Comparison of ENCODE assay signal across 17 cellular contexts in genomic region chr1:156004843-156005593, GRCh38. TPM values are rescaled to one million over a fixed set of nuclear protein-coding genes. Genes with fewer than 3 reads are reported as not detected.
DNase-seq lines count a peak whose midpoint lies in the region; ATAC-seq and TF ChIP-seq lines count a peak whose summit lies in the region.
"Had no signal": no experiment of that assay in that cellular context is flagged by ENCODE, and none has a peak within 500 bp of the region (broad histone marks: within the 10 kb centered on the region; RNA-seq: fewer than 3 reads in every experiment).

No MANE protein-coding gene starts in this region.

- no peak overlapping the region for H3K9ac ChIP-seq in trophoblast cell (ENCODE audit: low read length)

- POLR2A ChIA-PET in PC-9 (lab: Charles Lee; ENCODE audit: unreplicated experiment) = interaction anchor here (0.6 kb wide), 1 partner anchor 18 kb away, joined by 6 read pairs; no protein-coding TSS in a partner anchor

- H3K4me2 ChIP-seq in PC-9 = peak overlapping the region; percentile 2; the same call in 1 of the 2 replicates
- H3K4me2 ChIP-seq in trophoblast cell (ENCODE audit: low read length) = no peak overlapping the region

- peaks cover 69% of the 10 kb centered on the region for H3K4me1 ChIP-seq in PC-9 (replicated peaks; ENCODE audit: insufficient read depth)
- H3K4me1 ChIP-seq in trophoblast cell (ENCODE audit: control insufficient read depth in 1 of 2, insufficient read depth in 2 of 2, low read length in 2 of 2) = peaks cover 4 to 6% of the 10 kb centered on the region in 2 experiments

- no peaks in the 10 kb centered on the region for H3K27me3 Mint-ChIP-seq in activated CD4-positive, alpha-beta T cell treated with anti-CD3 and anti-CD28 coated beads, Interleukin-2, amount 10 ng/mL, durations not matched to agents 24 days and 14 days

- no peak overlapping the region for H3K4ac ChIP-seq in trophoblast cell (ENCODE audit: low read depth, low read length)

- H3K9me2 ChIP-seq in PC-9 (ENCODE audit: insufficient read depth) = no peaks in the 10 kb centered on the region

- peaks cover 8% of the 10 kb centered on the region; the same call in 1 of the 2 replicates for H3K36me3 ChIP-seq in PC-9 (ENCODE audit: low read depth)
- H3K36me3 ChIP-seq in trophoblast cell (ENCODE audit: control insufficient read depth in 1 of 2, insufficient read depth in 2 of 2, low read length in 2 of 2) = peaks cover 14 to 15% of the 10 kb centered on the region in 2 experiments

- no CpG with 5 or more reads among the region's 4 CpGs for WGBS in trophoblast cell (ENCODE audit: extremely low coverage, insufficient coverage, insufficient read length)

- H3K14ac ChIP-seq in trophoblast cell (ENCODE audit: low read length) = no peak overlapping the region

- H2BK120ac ChIP-seq in trophoblast cell (ENCODE audit: insufficient read depth, low read length, poor library complexity) = no peak overlapping the region

- H3K4me3 Mint-ChIP-seq in activated CD4-positive, alpha-beta T cell treated with anti-CD3 and anti-CD28 coated beads, Interleukin-2, amount 10 ng/mL, durations not matched to agents 24 days and 14 days = peak overlapping the region; percentile 55
- H3K4me3 Mint-ChIP-seq: brain, neural crest cell had no signal

- no peak overlapping the region for H4K8ac ChIP-seq in trophoblast cell (ENCODE audit: low read depth, low read length)

- ATAC-seq in GM21528 (IDR thresholded peaks at IDR 0.05; ENCODE audit: low FRiP score, unreplicated experiment) = no peak

- H2BK12ac ChIP-seq in trophoblast cell (ENCODE audit: low read length) = no peak overlapping the region

- H3K27ac ChIP-seq in PC-9 (0 out of 2 replicates have a peak overlapping the region, but pooled peaks have one; percentile 23), caudate nucleus (ENCODE audit: low read depth, low read length) (peak overlapping the region; percentile 18), trophoblast cell (ENCODE audit: low read depth, low read length) (no peak overlapping the region)
- H3K27ac ChIP-seq: epithelial cell of prostate, HL-60, SK-N-MC had no signal

- H2AFZ ChIP-seq in PC-9 (no peak overlapping the region), trophoblast cell (ENCODE audit: insufficient read depth, low read length, poor library complexity) (no peak overlapping the region)

- H3K79me2 ChIP-seq in PC-9 (ENCODE audit: low read depth) (no peaks in the 10 kb centered on the region; the same call in 1 of the 2 replicates), trophoblast cell (ENCODE audit: control insufficient read depth, insufficient read depth, low read length, poor library complexity) (no peaks in the 10 kb centered on the region)

- H3K9me3 ChIP-seq in PC-9 (ENCODE audit: insufficient read depth, low read depth) (no peaks in the 10 kb centered on the region), trophoblast cell (ENCODE audit: insufficient read depth, low read depth, low read length) (no peaks in the 10 kb centered on the region)

- peaks cover 3% of the 10 kb centered on the region; the same call in 1 of the 2 replicates for H4K20me1 ChIP-seq in PC-9 (ENCODE audit: insufficient read depth)

- no peak overlapping the region for H4K12ac ChIP-seq in trophoblast cell (ENCODE audit: low read depth, low read length)

- H3K4me3 ChIP-seq in PC-9 = no peak overlapping the region
- H3K4me3 ChIP-seq in trophoblast cell (ENCODE audit: low read depth, low read length) = no peak overlapping the region
- H3K4me3 ChIP-seq: SK-N-MC had no signal

- CTCF ChIA-PET in PC-9 (lab: Charles Lee) = no interaction called here

- H3K79me1 ChIP-seq in trophoblast cell (ENCODE audit: low read length) = no peaks in the 10 kb centered on the region

- intact Hi-C loops in activated CD4-positive, alpha-beta T cell treated with anti-CD3 and anti-CD28 coated beads, Interleukin-2, amount 10 ng/mL, durations not matched to agents 24 days and 14 days (cut with micrococcal nuclease) = loop anchor here (2.0 to 10.0 kb wide), 2 partner anchors 16 to 50 kb away; partner anchors contain the start of genes LAMTOR2, SSR2 and UBQLN4
- intact Hi-C loops in PC-9 (cut with micrococcal nuclease; ENCODE audit: unreplicated experiment) = loop anchor here (5.0 kb wide), 3 partner anchors 57 to 222 kb away; partner anchors contain the start of genes KHDC4 and RAB25

- H3K18ac ChIP-seq in trophoblast cell (ENCODE audit: low read length) = no peak overlapping the region

- H3K27me3 ChIP-seq in PC-9 (ENCODE audit: insufficient read depth, low read depth) = no peaks in the 10 kb centered on the region
- H3K27me3 ChIP-seq in trophoblast cell (ENCODE audit: insufficient read depth, low read length) = no peaks in the 10 kb centered on the region

- no peak overlapping the region for H4K91ac ChIP-seq in trophoblast cell (ENCODE audit: low read depth, low read length)

- H2AK5ac ChIP-seq in trophoblast cell (ENCODE audit: low read length) = peak overlapping the region; percentile 47

- H2BK5ac ChIP-seq in trophoblast cell (ENCODE audit: low read depth, low read length, poor library complexity) = no peak overlapping the region

- H3K9me3 Mint-ChIP-seq in activated CD4-positive, alpha-beta T cell treated with anti-CD3 and anti-CD28 coated beads, Interleukin-2, amount 10 ng/mL, durations not matched to agents 24 days and 14 days = no peaks in the 10 kb centered on the region
- H3K9me3 Mint-ChIP-seq: brain, neural crest cell had no signal

- TF ChIP-seq CTCF in PC-9 (conservative IDR thresholded peaks at IDR 0.05) = no peak

- H3K23ac ChIP-seq in trophoblast cell (ENCODE audit: low read length) = no peak overlapping the region

- peaks cover 72% of the 10 kb centered on the region for H3F3A ChIP-seq in PC-9 (ENCODE audit: insufficient read depth, low read depth)

- BruUV-seq in PC-9 (replicated peaks; lab: Mats Ljungman, UMichigan) = no TSS peak

- H3K36me3 Mint-ChIP-seq in activated CD4-positive, alpha-beta T cell treated with anti-CD3 and anti-CD28 coated beads, Interleukin-2, amount 10 ng/mL, durations not matched to agents 24 days and 14 days (ENCODE audit: low read depth) = peaks cover 19% of the 10 kb centered on the region

- DNase-seq in activated CD4-positive, alpha-beta T cell treated with anti-CD3 and anti-CD28 coated beads, Interleukin-2, amount 10 ng/mL, durations not matched to agents 24 days and 14 days = peak; percentile 81
- no peak for DNase-seq in activated CD4-positive, alpha-beta T cell treated with anti-CD3 and anti-CD28 coated beads, Interleukin-2, amount 50 U/mL, for 4 hours
- DNase-seq in PC-9 = no peak
- peak in 2 of 61 donors; percentile 38 to 51 for DNase-seq in caudate nucleus (lab: John Stamatoyannopoulos, UW)
- no peak for DNase-seq in trophoblast cell
- DNase-seq in LoVo (ENCODE audit: low spot score) = no peak
- no peak for DNase-seq in AG08396 (ENCODE audit: low spot score)
- DNase-seq: activated CD4-positive, alpha-beta T cell treated with anti-CD3 and anti-CD28 coated beads, Interleukin-2, amount 50 U/mL, for 1 hour; DMS79 treated with DMSO at 0.1 percent for 48 hours; NCI-H1092; NCI-H526 had no signal

- peaks cover 29% of the 10 kb centered on the region for H3K4me1 Mint-ChIP-seq in activated CD4-positive, alpha-beta T cell treated with anti-CD3 and anti-CD28 coated beads, Interleukin-2, amount 10 ng/mL, durations not matched to agents 24 days and 14 days

- H3K27ac Mint-ChIP-seq in activated CD4-positive, alpha-beta T cell treated with anti-CD3 and anti-CD28 coated beads, Interleukin-2, amount 10 ng/mL, durations not matched to agents 24 days and 14 days = peak overlapping the region; percentile 73

RNA-seq across cellular contexts. Expression of gene SSR2, which starts 15.7 kb away (rescaled TPM):
- 175 and 176 TPM in 2 replicates for total RNA-seq in activated CD4-positive, alpha-beta T cell treated with anti-CD3 and anti-CD28 coated beads, Interleukin-2, amount 10 ng/mL, durations not matched to agents 24 days and 14 days
- 152 and 196 TPM in 2 replicates for total RNA-seq in PC-9 (2021)
- polyA plus RNA-seq in trophoblast cell (2013) = 723 and 747 TPM in 2 replicates

RNA-seq across cellular contexts. Expression of gene ARHGEF2, which starts 26.7 kb away (rescaled TPM):
- total RNA-seq in activated CD4-positive, alpha-beta T cell treated with anti-CD3 and anti-CD28 coated beads, Interleukin-2, amount 10 ng/mL, durations not matched to agents 24 days and 14 days = 189 and 198 TPM in 2 replicates
- 85.0 and 93.9 TPM in 2 replicates for total RNA-seq in PC-9 (2021)
- polyA plus RNA-seq in trophoblast cell (2013) = 42.1 and 46.5 TPM in 2 replicates

RNA-seq across cellular contexts. Expression of gene UBQLN4, which starts 48.6 kb away (rescaled TPM):
- 64.3 and 65.0 TPM in 2 replicates for total RNA-seq in activated CD4-positive, alpha-beta T cell treated with anti-CD3 and anti-CD28 coated beads, Interleukin-2, amount 10 ng/mL, durations not matched to agents 24 days and 14 days
- total RNA-seq in PC-9 (2021) = 47.4 and 58.4 TPM in 2 replicates
- 44.6 and 45.7 TPM in 2 replicates for polyA plus RNA-seq in trophoblast cell (2013)

RNA-seq across cellular contexts. Expression of gene LAMTOR2, which starts 49.6 kb away (rescaled TPM):
- 69.9 and 73.0 TPM in 2 replicates for total RNA-seq in activated CD4-positive, alpha-beta T cell treated with anti-CD3 and anti-CD28 coated beads, Interleukin-2, amount 10 ng/mL, durations not matched to agents 24 days and 14 days
- 76.8 and 117 TPM in 2 replicates for total RNA-seq in PC-9 (2021)
- polyA plus RNA-seq in trophoblast cell (2013) = 71.8 and 76.8 TPM in 2 replicates

RNA-seq across cellular contexts. Expression of gene RAB25, which starts 55.9 kb away (rescaled TPM):
- total RNA-seq in activated CD4-positive, alpha-beta T cell treated with anti-CD3 and anti-CD28 coated beads, Interleukin-2, amount 10 ng/mL, durations not matched to agents 24 days and 14 days = not detected in 2 replicates
- 129 and 194 TPM in 2 replicates for total RNA-seq in PC-9 (2021)
- polyA plus RNA-seq in trophoblast cell (2013) = 92.3 and 94.0 TPM in 2 replicates
- total RNA-seq: neural crest cell had no signal
